38 cellular contexts compared by ENCODE assay signal in genomic region chr20:44796311-44796710, GRCh38. TPM values are rescaled to one million over a fixed set of nuclear protein-coding genes. Genes with fewer than 3 reads are reported as not detected.
"Had no signal": no experiment of that assay in that cellular context is flagged by ENCODE, and none has a peak within 500 bp of the region (broad histone marks: within the 10 kb centered on the region; RNA-seq: fewer than 3 reads in every experiment).

No MANE protein-coding gene starts in this region.

- H3K4me1 ChIP-seq: adrenal gland, body of pancreas, breast epithelium, colonic mucosa had no signal

- H3K4me1 Mint-ChIP-seq: activated CD4-positive, alpha-beta T cell treated with anti-CD3 and anti-CD28 coated beads for 36 hours; activated CD4-positive, alpha-beta T cell treated with anti-CD3 and anti-CD28 coated beads, Interleukin-2, amount 10 ng/mL, durations not matched to agents 24 days and 14 days; activated CD8-positive, alpha-beta memory T cell treated with anti-CD3 and anti-CD28 coated beads, Interleukin-2, amount 10 ng/mL, durations not matched to agents 7 days and 5 days; activated naive CD4-positive, alpha-beta T cell treated with anti-CD3 and anti-CD28 coated beads, Interleukin-2, amount 50 U/mL, for 24 hours; activated naive CD8-positive, alpha-beta T cell treated with anti-CD3 and anti-CD28 coated beads for 36 hours; activated naive CD8-positive, alpha-beta T cell treated with anti-CD3 and anti-CD28 coated beads, Interleukin-2, amount 50 U/mL, for 24 hours; T-cell had no signal

- H3K4me3 ChIP-seq: adrenal gland, body of pancreas, breast epithelium, cardiac muscle cell, colonic mucosa had no signal

- H3K36me3 ChIP-seq: adrenal gland, breast epithelium, cardiac muscle cell, colonic mucosa had no signal

- H3K27me3 Mint-ChIP-seq: activated naive CD4-positive, alpha-beta T cell treated with anti-CD3 and anti-CD28 coated beads, Interleukin-2, amount 50 U/mL, for 24 hours had no signal

- H3K36me3 Mint-ChIP-seq: activated CD4-positive, alpha-beta memory T cell treated with anti-CD3 and anti-CD28 coated beads for 36 hours; activated CD8-positive, alpha-beta memory T cell treated with anti-CD3 and anti-CD28 coated beads, Interleukin-2, amount 10 ng/mL, durations not matched to agents 7 days and 5 days; activated naive CD4-positive, alpha-beta T cell treated with anti-CD3 and anti-CD28 coated beads, Interleukin-2, amount 50 U/mL, for 24 hours; activated naive CD8-positive, alpha-beta T cell treated with anti-CD3 and anti-CD28 coated beads for 36 hours; T-cell had no signal

- H3K9me3 ChIP-seq: adrenal gland, body of pancreas, breast epithelium, colonic mucosa had no signal

- DNase-seq: activated CD4-positive, alpha-beta memory T cell treated with anti-CD3 and anti-CD28 coated beads for 36 hours; activated CD4-positive, alpha-beta T cell treated with anti-CD3 and anti-CD28 coated beads for 36 hours; activated CD4-positive, alpha-beta T cell treated with anti-CD3 and anti-CD28 coated beads, Interleukin-2, amount 10 ng/mL, durations not matched to agents 24 days and 14 days; activated CD4-positive, CD25-positive, alpha-beta regulatory T cell; activated CD4-positive, CD25-positive, alpha-beta regulatory T cell treated with anti-CD3 and anti-CD28 coated beads, Interleukin-2, amount 50 U/mL, for 72 hours; activated CD8-positive, alpha-beta memory T cell treated with anti-CD3 and anti-CD28 coated beads, Interleukin-2, amount 10 ng/mL, durations not matched to agents 7 days and 5 days; activated CD8-positive, alpha-beta memory T cell treated with anti-CD3 and anti-CD28 coated beads, Interleukin-2, amount 50 U/mL, for 4 hours; activated CD8-positive, alpha-beta T cell treated with anti-CD3 and anti-CD28 coated beads, Interleukin-2, amount 10 ng/mL, durations not matched to agents 7 days and 5 days; activated effector memory CD4-positive, alpha-beta T cell treated with anti-CD3 and anti-CD28 coated beads, Interleukin-2, amount 50 U/mL, for 16 hours; activated naive CD4-positive, alpha-beta T cell treated with anti-CD3 and anti-CD28 coated beads for 36 hours; activated naive CD8-positive, alpha-beta T cell treated with anti-CD3 and anti-CD28 coated beads for 36 hours; activated naive CD8-positive, alpha-beta T cell treated with anti-CD3 and anti-CD28 coated beads, Interleukin-2, amount 50 U/mL, for 24 hours; activated T-cell treated with anti-CD3 and anti-CD28 coated beads, Interleukin-2, amount 50 U/mL, for 1 hour; activated T-cell treated with anti-CD3 and anti-CD28 coated beads, Interleukin-2, amount 50 U/mL, for 48 hours; adrenal gland; amygdala; aorta; body of pancreas; central memory CD4-positive, alpha-beta T cell; cerebellar nuclear complex; colonic mucosa; effector CD8-positive, alpha-beta T cell; foreskin fibroblast; head of caudate nucleus; T-cell; T1000; WERI-Rb-1 had no signal

- H3K27ac Mint-ChIP-seq: activated CD4-positive, alpha-beta memory T cell treated with anti-CD3 and anti-CD28 coated beads for 36 hours; activated CD4-positive, alpha-beta T cell treated with anti-CD3 and anti-CD28 coated beads for 36 hours; activated CD4-positive, alpha-beta T cell treated with anti-CD3 and anti-CD28 coated beads, Interleukin-2, amount 10 ng/mL, durations not matched to agents 24 days and 14 days; activated CD8-positive, alpha-beta memory T cell treated with anti-CD3 and anti-CD28 coated beads, Interleukin-2, amount 10 ng/mL, durations not matched to agents 7 days and 5 days; activated CD8-positive, alpha-beta T cell treated with anti-CD3 and anti-CD28 coated beads, Interleukin-2, amount 10 ng/mL, durations not matched to agents 7 days and 5 days; activated naive CD4-positive, alpha-beta T cell treated with anti-CD3 and anti-CD28 coated beads for 36 hours; activated naive CD4-positive, alpha-beta T cell treated with anti-CD3 and anti-CD28 coated beads, Interleukin-2, amount 50 U/mL, for 24 hours; activated naive CD8-positive, alpha-beta T cell treated with anti-CD3 and anti-CD28 coated beads for 36 hours; activated naive CD8-positive, alpha-beta T cell treated with anti-CD3 and anti-CD28 coated beads, Interleukin-2, amount 50 U/mL, for 24 hours; activated T-helper 1 cell treated with anti-CD3 and anti-CD28 coated beads, Interleukin-12 subunit alpha, Interleukin-12 subunit beta, Interleukin-2, Interleukin-4 antibody, amounts not matched to agents 30 ng/mL and 10 ng/mL and 1 ng/mL, durations not matched to agents 14 hours and 24 hours and 36 hours; activated T-helper 2 cell treated with anti-CD3 and anti-CD28 coated beads, Interferon-gamma antibody, Interleukin-2, Interleukin-4, amounts not matched to agents 10 μg/mL and 5 μg/mL and 100 μg/mL, durations not matched to agents 14 hours and 24 hours and 36 hours; T-cell; T-helper 1 cell treated with Interleukin-12 subunit alpha and Interleukin-12 subunit beta and Interleukin-4 antibody, amounts not matched to agents 30 μg/mL and 1 μg/mL, for 36 hours; T-helper 2 cell treated with Interferon-gamma antibody and Interleukin-4, amounts not matched to agents 5 μg/mL and 100 μg/mL, for 36 hours had no signal

- ATAC-seq: activated CD4-positive, alpha-beta T cell treated with anti-CD3 and anti-CD28 coated beads for 36 hours; activated CD8-positive, alpha-beta memory T cell treated with anti-CD3 and anti-CD28 coated beads, Interleukin-2, amount 10 ng/mL, durations not matched to agents 7 days and 5 days; activated CD8-positive, alpha-beta T cell treated with anti-CD3 and anti-CD28 coated beads, Interleukin-2, amount 10 ng/mL, durations not matched to agents 7 days and 5 days; activated naive CD8-positive, alpha-beta T cell treated with anti-CD3 and anti-CD28 coated beads, Interleukin-2, amount 50 U/mL, for 24 hours; body of pancreas; esophagus mucosa; T-cell had no signal

- H3K27me3 ChIP-seq: adrenal gland, body of pancreas, cardiac muscle cell, colonic mucosa had no signal

- H3K4me3 Mint-ChIP-seq: activated CD4-positive, alpha-beta memory T cell treated with anti-CD3 and anti-CD28 coated beads for 36 hours; activated CD4-positive, alpha-beta T cell treated with anti-CD3 and anti-CD28 coated beads for 36 hours; activated CD4-positive, alpha-beta T cell treated with anti-CD3 and anti-CD28 coated beads, Interleukin-2, amount 10 ng/mL, durations not matched to agents 24 days and 14 days; activated CD8-positive, alpha-beta memory T cell treated with anti-CD3 and anti-CD28 coated beads, Interleukin-2, amount 10 ng/mL, durations not matched to agents 7 days and 5 days; activated CD8-positive, alpha-beta T cell treated with anti-CD3 and anti-CD28 coated beads, Interleukin-2, amount 10 ng/mL, durations not matched to agents 7 days and 5 days; activated naive CD4-positive, alpha-beta T cell treated with anti-CD3 and anti-CD28 coated beads for 36 hours; activated naive CD4-positive, alpha-beta T cell treated with anti-CD3 and anti-CD28 coated beads, Interleukin-2, amount 50 U/mL, for 24 hours; activated naive CD8-positive, alpha-beta T cell treated with anti-CD3 and anti-CD28 coated beads for 36 hours; activated naive CD8-positive, alpha-beta T cell treated with anti-CD3 and anti-CD28 coated beads, Interleukin-2, amount 50 U/mL, for 24 hours; activated T-helper 1 cell treated with anti-CD3 and anti-CD28 coated beads, Interleukin-12 subunit alpha, Interleukin-12 subunit beta, Interleukin-2, Interleukin-4 antibody, amounts not matched to agents 30 ng/mL and 10 ng/mL and 1 ng/mL, durations not matched to agents 14 hours and 24 hours and 36 hours; T-cell; T-helper 1 cell treated with Interleukin-12 subunit alpha and Interleukin-12 subunit beta and Interleukin-4 antibody, amounts not matched to agents 30 μg/mL and 1 μg/mL, for 36 hours; T-helper 2 cell treated with Interferon-gamma antibody and Interleukin-4, amounts not matched to agents 5 μg/mL and 100 μg/mL, for 36 hours had no signal

- H3K9me3 Mint-ChIP-seq: activated CD4-positive, alpha-beta memory T cell treated with anti-CD3 and anti-CD28 coated beads for 36 hours; activated CD4-positive, alpha-beta T cell treated with anti-CD3 and anti-CD28 coated beads, Interleukin-2, amount 10 ng/mL, durations not matched to agents 24 days and 14 days; activated naive CD4-positive, alpha-beta T cell treated with anti-CD3 and anti-CD28 coated beads for 36 hours; activated naive CD4-positive, alpha-beta T cell treated with anti-CD3 and anti-CD28 coated beads, Interleukin-2, amount 50 U/mL, for 24 hours; activated naive CD8-positive, alpha-beta T cell treated with anti-CD3 and anti-CD28 coated beads for 36 hours; activated naive CD8-positive, alpha-beta T cell treated with anti-CD3 and anti-CD28 coated beads, Interleukin-2, amount 50 U/mL, for 24 hours; activated T-helper 1 cell treated with anti-CD3 and anti-CD28 coated beads, Interleukin-12 subunit alpha, Interleukin-12 subunit beta, Interleukin-2, Interleukin-4 antibody, amounts not matched to agents 30 ng/mL and 10 ng/mL and 1 ng/mL, durations not matched to agents 14 hours and 24 hours and 36 hours; activated T-helper 2 cell treated with anti-CD3 and anti-CD28 coated beads, Interferon-gamma antibody, Interleukin-2, Interleukin-4, amounts not matched to agents 10 μg/mL and 5 μg/mL and 100 μg/mL, durations not matched to agents 14 hours and 24 hours and 36 hours; T-cell; T-helper 1 cell treated with Interleukin-12 subunit alpha and Interleukin-12 subunit beta and Interleukin-4 antibody, amounts not matched to agents 30 μg/mL and 1 μg/mL, for 36 hours; T-helper 2 cell treated with Interferon-gamma antibody and Interleukin-4, amounts not matched to agents 5 μg/mL and 100 μg/mL, for 36 hours had no signal

- H3K27ac ChIP-seq: adrenal gland, body of pancreas, breast epithelium, cardiac muscle cell, colonic mucosa, WERI-Rb-1 had no signal

RNA-seq across cellular contexts. Expression of gene RIMS4, which starts 14.0 kb away (rescaled TPM):
- total RNA-seq: activated CD4-positive, alpha-beta memory T cell treated with anti-CD3 and anti-CD28 coated beads for 36 hours; activated CD4-positive, alpha-beta T cell treated with anti-CD3 and anti-CD28 coated beads for 36 hours; activated CD4-positive, alpha-beta T cell treated with anti-CD3 and anti-CD28 coated beads, Interleukin-2, amount 10 ng/mL, durations not matched to agents 24 days and 14 days; activated CD8-positive, alpha-beta memory T cell treated with anti-CD3 and anti-CD28 coated beads, Interleukin-2, amount 10 ng/mL, durations not matched to agents 7 days and 5 days; activated CD8-positive, alpha-beta T cell treated with anti-CD3 and anti-CD28 coated beads, Interleukin-2, amount 10 ng/mL, durations not matched to agents 7 days and 5 days; activated T-helper 1 cell treated with anti-CD3 and anti-CD28 coated beads, Interleukin-12 subunit alpha, Interleukin-12 subunit beta, Interleukin-2, Interleukin-4 antibody, amounts not matched to agents 30 ng/mL and 10 ng/mL and 1 ng/mL, durations not matched to agents 14 hours and 24 hours and 36 hours; activated T-helper 2 cell treated with anti-CD3 and anti-CD28 coated beads, Interferon-gamma antibody, Interleukin-2, Interleukin-4, amounts not matched to agents 10 μg/mL and 5 μg/mL and 100 μg/mL, durations not matched to agents 14 hours and 24 hours and 36 hours; dermis microvascular lymphatic vessel endothelial cell; epithelial cell of proximal tubule had no signal

RNA-seq across cellular contexts. Expression of gene KCNK15, which starts 50.6 kb away (rescaled TPM):
- total RNA-seq: activated CD8-positive, alpha-beta memory T cell treated with anti-CD3 and anti-CD28 coated beads, Interleukin-2, amount 10 ng/mL, durations not matched to agents 7 days and 5 days; activated CD8-positive, alpha-beta T cell treated with anti-CD3 and anti-CD28 coated beads, Interleukin-2, amount 10 ng/mL, durations not matched to agents 7 days and 5 days; cardiac muscle cell; dermis microvascular lymphatic vessel endothelial cell; epithelial cell of proximal tubule; frontal cortex had no signal
